In the genomic region with DNA sequence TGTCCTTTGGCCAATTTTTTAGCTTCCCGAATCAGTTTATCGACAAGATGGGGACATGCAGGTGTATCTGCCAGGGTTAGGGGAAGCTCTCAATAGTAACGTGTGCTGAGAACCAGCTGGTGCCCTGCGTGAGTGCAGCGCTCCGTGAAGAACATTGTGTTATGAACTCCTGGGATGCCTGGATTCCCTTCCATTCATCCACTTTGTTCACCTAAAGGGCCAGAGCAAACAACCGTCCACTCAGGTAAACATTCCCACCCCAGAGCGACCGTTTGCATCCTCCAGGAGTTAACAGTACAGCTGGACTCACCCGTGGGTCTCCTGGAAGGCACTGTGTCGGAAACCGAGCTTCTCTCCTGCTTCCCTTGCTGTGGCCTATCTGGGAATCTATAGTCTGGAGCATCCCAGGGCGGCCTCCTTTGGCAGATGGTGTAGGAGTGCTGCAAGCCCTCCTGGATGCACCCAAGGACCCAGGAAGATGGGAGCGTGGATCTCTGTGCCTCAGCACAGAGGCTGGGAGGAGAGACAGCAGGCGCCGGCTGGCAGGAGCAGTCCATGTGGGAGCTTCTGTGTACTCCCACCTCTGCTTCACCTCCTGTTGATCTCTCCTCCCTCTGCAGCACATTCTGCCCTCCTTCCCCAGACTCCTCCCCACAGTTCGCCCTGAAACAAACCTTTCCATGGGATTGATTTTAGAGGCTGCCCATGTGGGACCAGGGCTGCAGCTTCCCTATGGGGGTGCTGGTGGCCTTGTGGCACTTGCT, we compare ENCODE assay signal across 24 cellular contexts.
A peak's percentile ranks its signal among the peaks of the same experiment; 100 is the strongest.
DNase-seq lines count a peak whose midpoint lies in the region; ATAC-seq and TF ChIP-seq lines count a peak whose summit lies in the region.
"Had no signal": no experiment of that assay in that cellular context is flagged by ENCODE, and none has a peak within 500 bp of the region (broad histone marks: within the 10 kb centered on the region; RNA-seq: fewer than 3 reads in every experiment).

No MANE protein-coding gene starts in this region.

- no peak for TF ChIP-seq CTCF in cardiac muscle cell (IDR thresholded peaks at IDR 0.05; ENCODE audit: low read depth, low read length)
- TF ChIP-seq CTCF in epithelial cell of proximal tubule (conservative IDR thresholded peaks at IDR 0.05; ENCODE audit: low read depth, low read length): no peak
- no peak for TF ChIP-seq CTCF in BE2C (IDR thresholded peaks at IDR 0.05; ENCODE audit: low read depth, low read length)

- no peak for ATAC-seq in Right ventricle myocardium inferior
- no peak for ATAC-seq in HG02571 (IDR thresholded peaks at IDR 0.05; ENCODE audit: unreplicated experiment)
- ATAC-seq: SK-N-SH treated with all-trans-retinoic acid at 6 μM for 48 hours had no signal

- DNase-seq in cardiac muscle cell (ENCODE audit: low read depth in 1 of 2, low spot score in 1 of 2): no peak
- DNase-seq in Right ventricle myocardium inferior (ENCODE audit: missing footprints): no peak
- DNase-seq in NCI-H2171 treated with DMSO at 0.1 percent for 48 hours (lab: John Stamatoyannopoulos, UW): peak; percentile 80
- no peak for DNase-seq in epithelial cell of proximal tubule (ENCODE audit: low read depth)
- no peak for DNase-seq in BE2C
- DNase-seq in SIG-M5 (lab: John Stamatoyannopoulos, UW): no peak
- DNase-seq: activated CD4-positive, alpha-beta T cell treated with anti-CD3 and anti-CD28 coated beads, Interleukin-2, amount 50 U/mL, for 48 hours; activated CD4-positive, CD25-positive, alpha-beta regulatory T cell treated with anti-CD3 and anti-CD28 coated beads, Interleukin-2, amount 50 U/mL, for 72 hours; activated T-cell treated with anti-CD3 and anti-CD28 coated beads, Interleukin-2, amount 50 U/mL, for 48 hours; cerebellar nuclear complex; DND-41; GF-D8; NCI-H1694 treated with DMSO at 0.1 percent for 48 hours; NCI-H446 treated with DMSO at 0.1 percent for 48 hours; NK-92 treated with Interleukin-12 subunit alpha and Interleukin-12 subunit beta, amount 100 ng/mL, for 24 hours; ovary; stimulated activated CD4-positive, alpha-beta T cell treated with anti-CD3 and anti-CD28 coated beads, Interleukin-15, amount 100 ng/mL, for 24 hours; stimulated activated CD4-positive, alpha-beta T cell treated with anti-CD3 and anti-CD28 coated beads, Interleukin-4, amount 100 ng/mL, for 4 hours; T-helper 2 cell; tibial artery had no signal

- H3K4me3 ChIP-seq in cardiac muscle cell (no peak overlapping the region), epithelial cell of proximal tubule (ENCODE audit: low read depth, low read length) (peak overlapping the region; percentile 31), BE2C (ENCODE audit: low read depth, low read length) (no peak overlapping the region)
- H3K4me3 ChIP-seq: BLaER1, lung, ovary, tibial artery had no signal

- H3K9me3 ChIP-seq in cardiac muscle cell (ENCODE audit: low read depth): no peaks in the 10 kb centered on the region
- H3K9me3 ChIP-seq in BE2C: no peaks in the 10 kb centered on the region
- H3K9me3 ChIP-seq: BLaER1, ovary, tibial artery had no signal

- no peaks in the 10 kb centered on the region for H3K36me3 ChIP-seq in cardiac muscle cell
- no peaks in the 10 kb centered on the region for H3K36me3 ChIP-seq in BE2C
- H3K36me3 ChIP-seq: BLaER1, ovary, tibial artery had no signal

- no peaks in the 10 kb centered on the region for H3K27me3 ChIP-seq in cardiac muscle cell
- H3K27me3 ChIP-seq in BE2C: no peaks in the 10 kb centered on the region
- H3K27me3 ChIP-seq: BLaER1, ovary, tibial artery had no signal

- H3K27ac ChIP-seq in cardiac muscle cell: peak overlapping the region; percentile 36
- H3K27ac ChIP-seq: BLaER1, ovary, tibial artery had no signal

- H3K4me1 ChIP-seq in cardiac muscle cell (ENCODE audit: low read depth) (peaks cover 33% of the 10 kb centered on the region), BE2C (no peaks in the 10 kb centered on the region)
- H3K4me1 ChIP-seq: BLaER1, tibial artery had no signal

- intact Hi-C loops in Right ventricle myocardium inferior (cut with DNase I): no loop called here
